In genomic region chr4:94469221-94469784, GRCh38 we compare ENCODE assay signal across 20 cellular contexts. TPM values are rescaled to one million over a fixed set of nuclear protein-coding genes. Genes with fewer than 3 reads are reported as not detected.
A peak's percentile ranks its signal among the peaks of the same experiment; 100 is the strongest.
DNase-seq lines count a peak whose midpoint lies in the region; ATAC-seq and TF ChIP-seq lines count a peak whose summit lies in the region.
"Had no signal": no experiment of that assay in that cellular context is flagged by ENCODE, and none has a peak within 500 bp of the region (broad histone marks: within the 10 kb centered on the region; RNA-seq: fewer than 3 reads in every experiment).

No MANE protein-coding gene starts in this region.

- TF ChIP-seq POLR2A in gastrocnemius medialis (IDR thresholded peaks at IDR 0.05), result no peak

- no peaks in the 10 kb centered on the region for H3K36me3 ChIP-seq in gastrocnemius medialis

- H3K4me3 ChIP-seq in gastrocnemius medialis, result no peak overlapping the region
- H3K4me3 ChIP-seq: SK-N-MC had no signal

- peaks cover 2 to 8% (median 6%) of the 10 kb centered on the region in 5 experiments for H3K9me3 Mint-ChIP-seq in brain

- TF ChIP-seq CTCF in brain (conservative IDR thresholded peaks at IDR 0.05) (no peak), gastrocnemius medialis (IDR thresholded peaks at IDR 0.05 in 4 of 5, conservative IDR thresholded peaks at IDR 0.05 in 1 of 5) (no peak)

- intact Hi-C loops in gastrocnemius medialis (cut with DNase I; ENCODE audit: low total_unique reads), result no loop called here

- DNase-seq in gastrocnemius medialis (no peak), globus pallidus (ENCODE audit: low spot score) (no peak)
- no peak for DNase-seq in activated CD4-positive, alpha-beta T cell treated with anti-CD3 and anti-CD28 coated beads for 48 hours
- DNase-seq: activated CD4-positive, alpha-beta T cell treated with anti-CD3 and anti-CD28 coated beads for 36 hours; activated gamma-delta T cell; aorta; foreskin melanocyte; NCI-H2081 treated with DMSO at 0.1 percent for 48 hours; NCI-H524 treated with DMSO at 0.1 percent for 48 hours; occipital lobe; PC-3; stimulated activated CD4-positive, alpha-beta T cell treated with anti-CD3 and anti-CD28 coated beads, Interleukin-4, amount 100 ng/mL, for 1 hour had no signal

- no peaks in the 10 kb centered on the region for H3K9me3 ChIP-seq in gastrocnemius medialis

- no peaks in the 10 kb centered on the region for H3K27me3 Mint-ChIP-seq in brain
- H3K27me3 Mint-ChIP-seq: activated CD4-positive, alpha-beta T cell treated with anti-CD3 and anti-CD28 coated beads for 36 hours; IgD-negative memory B cell had no signal

- H3K36me3 Mint-ChIP-seq in brain, result peaks cover 4% of the 10 kb centered on the region

- in situ Hi-C loops in gastrocnemius medialis (cut with MboI; ENCODE audit: low sequenced_read_pairs in 4 of 4), result no loop called here

- peaks cover 12% of the 10 kb centered on the region for H3K4me1 Mint-ChIP-seq in brain
- H3K4me1 Mint-ChIP-seq: activated CD4-positive, alpha-beta T cell treated with anti-CD3 and anti-CD28 coated beads for 36 hours had no signal

- ATAC-seq in GM19463 (IDR thresholded peaks at IDR 0.05; ENCODE audit: unreplicated experiment) (peak; percentile 77), HG03045 (IDR thresholded peaks at IDR 0.05; ENCODE audit: unreplicated experiment) (peak; percentile 60), gastrocnemius medialis (peak in 1 of 2 donors; percentile 26), HG02763 (IDR thresholded peaks at IDR 0.05; ENCODE audit: unreplicated experiment) (no peak)
- ATAC-seq: activated CD4-positive, alpha-beta T cell treated with anti-CD3 and anti-CD28 coated beads for 36 hours; left lobe of liver; PC-3 had no signal

- H3K27me3 ChIP-seq in gastrocnemius medialis, result no peaks in the 10 kb centered on the region

- no peak overlapping the region for H3K4me3 Mint-ChIP-seq in brain
- H3K4me3 Mint-ChIP-seq: activated CD4-positive, alpha-beta T cell treated with anti-CD3 and anti-CD28 coated beads for 36 hours had no signal

- H3K4me1 ChIP-seq in gastrocnemius medialis, result peaks cover 72 to 86% of the 10 kb centered on the region in 2 donors

- H3K27ac ChIP-seq in gastrocnemius medialis, result peak overlapping the region; percentile 86 to 99 (median 96)
- H3K27ac ChIP-seq: epithelial cell of prostate, SK-N-MC had no signal

- H3K27ac Mint-ChIP-seq in brain, result peak overlapping the region in 3 of 5 experiments; percentile 2 to 40 (median 33)
- H3K27ac Mint-ChIP-seq: activated CD4-positive, alpha-beta T cell treated with anti-CD3 and anti-CD28 coated beads for 36 hours; IgD-negative memory B cell had no signal

RNA-seq across cellular contexts. Expression of gene PDLIM5, which starts 17.6 kb away (rescaled TPM):
- 7.7 TPM for polyA plus RNA-seq in brain (ENCODE audit: insufficient read depth, low read depth, low replicate concordance)
- total RNA-seq in gastrocnemius medialis, result 100 to 1,000 TPM; 473 to 833 (median 673) TPM
